ENCODE assay signal across 1 cellular context in the genomic region with DNA sequence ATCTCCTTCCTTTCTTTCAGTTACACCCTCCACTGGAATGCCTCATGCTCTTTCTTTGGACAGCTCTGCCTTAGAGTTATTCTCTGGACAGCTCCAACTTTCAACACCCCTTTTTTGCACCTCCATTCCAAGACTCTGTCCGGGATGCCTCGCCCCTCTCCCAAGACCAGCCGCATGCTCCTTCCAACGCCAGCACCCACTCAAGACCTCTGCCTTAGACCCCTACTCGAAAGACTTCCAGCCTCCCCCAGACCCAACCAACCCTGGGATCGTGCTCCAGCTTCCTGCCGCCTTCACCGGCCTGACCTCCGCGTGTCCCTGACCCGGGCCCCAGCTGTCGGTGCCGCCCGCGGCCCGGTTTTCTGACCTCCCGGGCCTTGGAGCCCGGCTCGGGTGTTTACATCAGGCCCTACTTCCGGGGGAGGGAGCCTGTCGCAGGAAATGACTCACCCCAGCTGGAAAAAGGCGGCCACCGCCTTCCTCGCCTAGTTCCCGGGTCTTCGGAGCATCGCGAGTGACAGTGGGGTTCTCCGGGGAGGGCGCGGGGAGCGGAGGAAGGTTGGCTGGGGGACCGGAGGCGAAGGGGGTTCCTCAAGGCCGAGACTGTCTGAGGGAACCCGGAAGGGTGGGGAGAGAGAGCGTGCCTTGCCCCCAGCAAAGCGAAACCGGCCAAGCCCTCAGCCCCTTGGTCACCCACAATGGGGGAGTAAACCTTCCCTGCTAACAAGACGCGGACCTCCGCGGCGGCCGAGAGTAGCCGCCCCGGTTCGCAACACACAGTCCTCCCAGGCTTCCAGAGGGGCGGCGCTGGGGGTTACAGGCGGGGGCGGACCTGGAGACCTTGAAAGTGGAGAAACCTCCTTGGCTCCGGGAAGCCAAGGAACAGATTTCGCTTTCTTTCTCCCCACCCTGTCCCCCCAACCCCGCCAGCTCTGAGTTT.
TF ChIP-seq lines count a peak whose summit lies in the region.

A gene (minus strand): TSS at position 399 of the 940 bp plus-strand sequence. CDS start 1,792 bp downstream, outside the sequence.

TF ChIP-seq in HepG2, 621 proteins besides CTCF, POLR2A, EP300 and RAD21 (continued from another document and continues in another):
- TF ChIP-seq GABPA (IDR thresholded peaks at IDR 0.05; ENCODE audit: low read depth, low read length), result peak; percentile 72
- peak; percentile 92 for TF ChIP-seq GABPA (CRISPR knock-in tag; IDR thresholded peaks at IDR 0.05; ENCODE audit: low read depth)
- no peak for TF ChIP-seq ZNF383 (CRISPR knock-in tag; IDR thresholded peaks at IDR 0.05; ENCODE audit: borderline replicate concordance)
- peak; percentile 23; the same call in 1 of the 2 replicates for TF ChIP-seq KLF15 (CRISPR knock-in tag; IDR thresholded peaks at IDR 0.05; ENCODE audit: borderline replicate concordance)
- TF ChIP-seq ZNF10 (CRISPR knock-in tag; IDR thresholded peaks at IDR 0.05; ENCODE audit: borderline replicate concordance, low read depth), result no peak
- TF ChIP-seq, protein P1, sequence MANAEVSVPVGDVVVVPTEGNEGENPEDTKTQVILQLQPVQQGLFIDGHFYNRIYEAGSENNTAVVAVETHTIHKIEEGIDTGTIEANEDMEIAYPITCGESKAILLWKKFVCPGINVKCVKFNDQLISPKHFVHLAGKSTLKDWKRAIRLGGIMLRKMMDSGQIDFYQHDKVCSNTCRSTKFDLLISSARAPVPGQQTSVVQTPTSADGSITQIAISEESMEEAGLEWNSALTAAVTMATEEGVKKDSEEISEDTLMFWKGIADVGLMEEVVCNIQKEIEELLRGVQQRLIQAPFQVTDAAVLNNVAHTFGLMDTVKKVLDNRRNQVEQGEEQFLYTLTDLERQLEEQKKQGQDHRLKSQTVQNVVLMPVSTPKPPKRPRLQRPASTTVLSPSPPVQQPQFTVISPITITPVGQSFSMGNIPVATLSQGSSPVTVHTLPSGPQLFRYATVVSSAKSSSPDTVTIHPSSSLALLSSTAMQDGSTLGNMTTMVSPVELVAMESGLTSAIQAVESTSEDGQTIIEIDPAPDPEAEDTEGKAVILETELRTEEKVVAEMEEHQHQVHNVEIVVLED (CRISPR knock-in tag; IDR thresholded peaks at IDR 0.05; ENCODE audit: borderline replicate concordance), result no peak
- TF ChIP-seq RXRB (CRISPR knock-in tag; IDR thresholded peaks at IDR 0.05; ENCODE audit: borderline replicate concordance), result peak; percentile 35; the same call in 1 of the 2 replicates
- TF ChIP-seq, protein P2, sequence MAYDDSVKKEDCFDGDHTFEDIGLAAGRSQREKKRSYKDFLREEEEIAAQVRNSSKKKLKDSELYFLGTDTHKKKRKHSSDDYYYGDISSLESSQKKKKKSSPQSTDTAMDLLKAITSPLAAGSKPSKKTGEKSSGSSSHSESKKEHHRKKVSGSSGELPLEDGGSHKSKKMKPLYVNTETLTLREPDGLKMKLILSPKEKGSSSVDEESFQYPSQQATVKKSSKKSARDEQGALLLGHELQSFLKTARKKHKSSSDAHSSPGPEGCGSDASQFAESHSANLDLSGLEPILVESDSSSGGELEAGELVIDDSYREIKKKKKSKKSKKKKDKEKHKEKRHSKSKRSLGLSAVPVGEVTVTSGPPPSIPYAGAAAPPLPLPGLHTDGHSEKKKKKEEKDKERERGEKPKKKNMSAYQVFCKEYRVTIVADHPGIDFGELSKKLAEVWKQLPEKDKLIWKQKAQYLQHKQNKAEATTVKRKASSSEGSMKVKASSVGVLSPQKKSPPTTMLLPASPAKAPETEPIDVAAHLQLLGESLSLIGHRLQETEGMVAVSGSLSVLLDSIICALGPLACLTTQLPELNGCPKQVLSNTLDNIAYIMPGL (CRISPR knock-in tag; IDR thresholded peaks at IDR 0.05; ENCODE audit: borderline replicate concordance in 1 of 2, low read depth in 1 of 2), result peak in 1 of 2 experiments; percentile 65; a peak in 1 of 4 replicates
- TF ChIP-seq ZNF605 (CRISPR knock-in tag; IDR thresholded peaks at IDR 0.05), result peak; percentile 59; the same call in 1 of the 2 replicates
- no peak for TF ChIP-seq CHCHD3 (CRISPR knock-in tag; IDR thresholded peaks at IDR 0.05)
- TF ChIP-seq, protein P3, sequence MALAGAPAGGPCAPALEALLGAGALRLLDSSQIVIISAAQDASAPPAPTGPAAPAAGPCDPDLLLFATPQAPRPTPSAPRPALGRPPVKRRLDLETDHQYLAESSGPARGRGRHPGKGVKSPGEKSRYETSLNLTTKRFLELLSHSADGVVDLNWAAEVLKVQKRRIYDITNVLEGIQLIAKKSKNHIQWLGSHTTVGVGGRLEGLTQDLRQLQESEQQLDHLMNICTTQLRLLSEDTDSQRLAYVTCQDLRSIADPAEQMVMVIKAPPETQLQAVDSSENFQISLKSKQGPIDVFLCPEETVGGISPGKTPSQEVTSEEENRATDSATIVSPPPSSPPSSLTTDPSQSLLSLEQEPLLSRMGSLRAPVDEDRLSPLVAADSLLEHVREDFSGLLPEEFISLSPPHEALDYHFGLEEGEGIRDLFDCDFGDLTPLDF (CRISPR knock-in tag; IDR thresholded peaks at IDR 0.05), result peak; percentile 32; the same call in 1 of the 2 replicates
- TF ChIP-seq DNMT1 (CRISPR knock-in tag; IDR thresholded peaks at IDR 0.05), result no peak
- TF ChIP-seq NR2C2 (CRISPR knock-in tag; IDR thresholded peaks at IDR 0.05; ENCODE audit: borderline replicate concordance), result peak; percentile 70; the same call in 1 of the 2 replicates
- TF ChIP-seq SALL2 (CRISPR knock-in tag; IDR thresholded peaks at IDR 0.05), result no peak
- TF ChIP-seq HNRNPK (IDR thresholded peaks at IDR 0.05; ENCODE audit: low read depth, low read length, poor library complexity, severe bottlenecking), result peak; percentile 46
- TF ChIP-seq ZNF136 (CRISPR knock-in tag; IDR thresholded peaks at IDR 0.05; ENCODE audit: low read depth), result no peak
- no peak for TF ChIP-seq ZNF674 (CRISPR knock-in tag; IDR thresholded peaks at IDR 0.05; ENCODE audit: low read depth)
- TF ChIP-seq ZFAT (CRISPR knock-in tag; conservative IDR thresholded peaks at IDR 0.05), result 0 out of 2 replicates have a peak, but pooled peaks have one; percentile 31
- TF ChIP-seq, protein P4, sequence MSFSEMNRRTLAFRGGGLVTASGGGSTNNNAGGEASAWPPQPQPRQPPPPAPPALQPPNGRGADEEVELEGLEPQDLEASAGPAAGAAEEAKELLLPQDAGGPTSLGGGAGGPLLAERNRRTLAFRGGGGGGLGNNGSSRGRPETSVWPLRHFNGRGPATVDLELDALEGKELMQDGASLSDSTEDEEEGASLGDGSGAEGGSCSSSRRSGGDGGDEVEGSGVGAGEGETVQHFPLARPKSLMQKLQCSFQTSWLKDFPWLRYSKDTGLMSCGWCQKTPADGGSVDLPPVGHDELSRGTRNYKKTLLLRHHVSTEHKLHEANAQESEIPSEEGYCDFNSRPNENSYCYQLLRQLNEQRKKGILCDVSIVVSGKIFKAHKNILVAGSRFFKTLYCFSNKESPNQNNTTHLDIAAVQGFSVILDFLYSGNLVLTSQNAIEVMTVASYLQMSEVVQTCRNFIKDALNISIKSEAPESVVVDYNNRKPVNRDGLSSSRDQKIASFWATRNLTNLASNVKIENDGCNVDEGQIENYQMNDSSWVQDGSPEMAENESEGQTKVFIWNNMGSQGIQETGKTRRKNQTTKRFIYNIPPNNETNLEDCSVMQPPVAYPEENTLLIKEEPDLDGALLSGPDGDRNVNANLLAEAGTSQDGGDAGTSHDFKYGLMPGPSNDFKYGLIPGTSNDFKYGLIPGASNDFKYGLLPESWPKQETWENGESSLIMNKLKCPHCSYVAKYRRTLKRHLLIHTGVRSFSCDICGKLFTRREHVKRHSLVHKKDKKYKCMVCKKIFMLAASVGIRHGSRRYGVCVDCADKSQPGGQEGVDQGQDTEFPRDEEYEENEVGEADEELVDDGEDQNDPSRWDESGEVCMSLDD (CRISPR knock-in tag; IDR thresholded peaks at IDR 0.05; ENCODE audit: borderline replicate concordance), result no peak
- no peak for TF ChIP-seq ATM (IDR thresholded peaks at IDR 0.05; ENCODE audit: borderline replicate concordance)
- no peak for TF ChIP-seq SP5 (CRISPR knock-in tag; IDR thresholded peaks at IDR 0.05; ENCODE audit: borderline replicate concordance, low read depth)
- no peak for TF ChIP-seq KAT2B (IDR thresholded peaks at IDR 0.05; ENCODE audit: borderline replicate concordance, low read depth, low read length)
- TF ChIP-seq TEAD2 (CRISPR knock-in tag; IDR thresholded peaks at IDR 0.05), result no peak
- TF ChIP-seq, protein P5, sequence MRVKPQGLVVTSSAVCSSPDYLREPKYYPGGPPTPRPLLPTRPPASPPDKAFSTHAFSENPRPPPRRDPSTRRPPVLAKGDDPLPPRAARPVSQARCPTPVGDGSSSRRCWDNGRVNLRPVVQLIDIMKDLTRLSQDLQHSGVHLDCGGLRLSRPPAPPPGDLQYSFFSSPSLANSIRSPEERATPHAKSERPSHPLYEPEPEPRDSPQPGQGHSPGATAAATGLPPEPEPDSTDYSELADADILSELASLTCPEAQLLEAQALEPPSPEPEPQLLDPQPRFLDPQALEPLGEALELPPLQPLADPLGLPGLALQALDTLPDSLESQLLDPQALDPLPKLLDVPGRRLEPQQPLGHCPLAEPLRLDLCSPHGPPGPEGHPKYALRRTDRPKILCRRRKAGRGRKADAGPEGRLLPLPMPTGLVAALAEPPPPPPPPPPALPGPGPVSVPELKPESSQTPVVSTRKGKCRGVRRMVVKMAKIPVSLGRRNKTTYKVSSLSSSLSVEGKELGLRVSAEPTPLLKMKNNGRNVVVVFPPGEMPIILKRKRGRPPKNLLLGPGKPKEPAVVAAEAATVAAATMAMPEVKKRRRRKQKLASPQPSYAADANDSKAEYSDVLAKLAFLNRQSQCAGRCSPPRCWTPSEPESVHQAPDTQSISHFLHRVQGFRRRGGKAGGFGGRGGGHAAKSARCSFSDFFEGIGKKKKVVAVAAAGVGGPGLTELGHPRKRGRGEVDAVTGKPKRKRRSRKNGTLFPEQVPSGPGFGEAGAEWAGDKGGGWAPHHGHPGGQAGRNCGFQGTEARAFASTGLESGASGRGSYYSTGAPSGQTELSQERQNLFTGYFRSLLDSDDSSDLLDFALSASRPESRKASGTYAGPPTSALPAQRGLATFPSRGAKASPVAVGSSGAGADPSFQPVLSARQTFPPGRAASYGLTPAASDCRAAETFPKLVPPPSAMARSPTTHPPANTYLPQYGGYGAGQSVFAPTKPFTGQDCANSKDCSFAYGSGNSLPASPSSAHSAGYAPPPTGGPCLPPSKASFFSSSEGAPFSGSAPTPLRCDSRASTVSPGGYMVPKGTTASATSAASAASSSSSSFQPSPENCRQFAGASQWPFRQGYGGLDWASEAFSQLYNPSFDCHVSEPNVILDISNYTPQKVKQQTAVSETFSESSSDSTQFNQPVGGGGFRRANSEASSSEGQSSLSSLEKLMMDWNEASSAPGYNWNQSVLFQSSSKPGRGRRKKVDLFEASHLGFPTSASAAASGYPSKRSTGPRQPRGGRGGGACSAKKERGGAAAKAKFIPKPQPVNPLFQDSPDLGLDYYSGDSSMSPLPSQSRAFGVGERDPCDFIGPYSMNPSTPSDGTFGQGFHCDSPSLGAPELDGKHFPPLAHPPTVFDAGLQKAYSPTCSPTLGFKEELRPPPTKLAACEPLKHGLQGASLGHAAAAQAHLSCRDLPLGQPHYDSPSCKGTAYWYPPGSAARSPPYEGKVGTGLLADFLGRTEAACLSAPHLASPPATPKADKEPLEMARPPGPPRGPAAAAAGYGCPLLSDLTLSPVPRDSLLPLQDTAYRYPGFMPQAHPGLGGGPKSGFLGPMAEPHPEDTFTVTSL (CRISPR knock-in tag; IDR thresholded peaks at IDR 0.05; ENCODE audit: borderline replicate concordance), result peak; percentile 39; the same call in 1 of the 2 replicates
- TF ChIP-seq DMAP1 (CRISPR knock-in tag; IDR thresholded peaks at IDR 0.05), result peak; percentile 57
- TF ChIP-seq ZNF839 (CRISPR knock-in tag; IDR thresholded peaks at IDR 0.05; ENCODE audit: borderline replicate concordance), result no peak
- TF ChIP-seq, protein P6, sequence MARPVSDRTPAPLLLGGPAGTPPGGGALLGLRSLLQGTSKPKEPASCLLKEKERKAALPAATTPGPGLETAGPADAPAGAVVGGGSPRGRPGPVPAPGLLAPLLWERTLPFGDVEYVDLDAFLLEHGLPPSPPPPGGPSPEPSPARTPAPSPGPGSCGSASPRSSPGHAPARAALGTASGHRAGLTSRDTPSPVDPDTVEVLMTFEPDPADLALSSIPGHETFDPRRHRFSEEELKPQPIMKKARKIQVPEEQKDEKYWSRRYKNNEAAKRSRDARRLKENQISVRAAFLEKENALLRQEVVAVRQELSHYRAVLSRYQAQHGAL (CRISPR knock-in tag; IDR thresholded peaks at IDR 0.05; ENCODE audit: not compliant biosample characterization), result no peak
- no peak for TF ChIP-seq ZEB1 (IDR thresholded peaks at IDR 0.05; ENCODE audit: insufficient replicate concordance, low read depth)
- TF ChIP-seq, protein P7, sequence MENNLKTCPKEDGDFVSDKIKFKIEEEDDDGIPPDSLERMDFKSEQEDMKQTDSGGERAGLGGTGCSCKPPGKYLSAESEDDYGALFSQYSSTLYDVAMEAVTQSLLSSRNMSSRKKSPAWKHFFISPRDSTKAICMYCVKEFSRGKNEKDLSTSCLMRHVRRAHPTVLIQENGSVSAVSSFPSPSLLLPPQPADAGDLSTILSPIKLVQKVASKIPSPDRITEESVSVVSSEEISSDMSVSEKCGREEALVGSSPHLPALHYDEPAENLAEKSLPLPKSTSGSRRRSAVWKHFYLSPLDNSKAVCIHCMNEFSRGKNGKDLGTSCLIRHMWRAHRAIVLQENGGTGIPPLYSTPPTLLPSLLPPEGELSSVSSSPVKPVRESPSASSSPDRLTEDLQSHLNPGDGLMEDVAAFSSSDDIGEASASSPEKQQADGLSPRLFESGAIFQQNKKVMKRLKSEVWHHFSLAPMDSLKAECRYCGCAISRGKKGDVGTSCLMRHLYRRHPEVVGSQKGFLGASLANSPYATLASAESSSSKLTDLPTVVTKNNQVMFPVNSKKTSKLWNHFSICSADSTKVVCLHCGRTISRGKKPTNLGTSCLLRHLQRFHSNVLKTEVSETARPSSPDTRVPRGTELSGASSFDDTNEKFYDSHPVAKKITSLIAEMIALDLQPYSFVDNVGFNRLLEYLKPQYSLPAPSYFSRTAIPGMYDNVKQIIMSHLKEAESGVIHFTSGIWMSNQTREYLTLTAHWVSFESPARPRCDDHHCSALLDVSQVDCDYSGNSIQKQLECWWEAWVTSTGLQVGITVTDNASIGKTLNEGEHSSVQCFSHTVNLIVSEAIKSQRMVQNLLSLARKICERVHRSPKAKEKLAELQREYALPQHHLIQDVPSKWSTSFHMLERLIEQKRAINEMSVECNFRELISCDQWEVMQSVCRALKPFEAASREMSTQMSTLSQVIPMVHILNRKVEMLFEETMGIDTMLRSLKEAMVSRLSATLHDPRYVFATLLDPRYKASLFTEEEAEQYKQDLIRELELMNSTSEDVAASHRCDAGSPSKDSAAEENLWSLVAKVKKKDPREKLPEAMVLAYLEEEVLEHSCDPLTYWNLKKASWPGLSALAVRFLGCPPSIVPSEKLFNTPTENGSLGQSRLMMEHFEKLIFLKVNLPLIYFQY (CRISPR knock-in tag; IDR thresholded peaks at IDR 0.05; ENCODE audit: borderline replicate concordance), result peak; percentile 98
- TF ChIP-seq, protein P8, sequence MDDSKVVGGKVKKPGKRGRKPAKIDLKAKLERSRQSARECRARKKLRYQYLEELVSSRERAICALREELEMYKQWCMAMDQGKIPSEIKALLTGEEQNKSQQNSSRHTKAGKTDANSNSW (CRISPR knock-in tag; IDR thresholded peaks at IDR 0.05; ENCODE audit: borderline replicate concordance), result no peak
- TF ChIP-seq PAX8 (CRISPR knock-in tag; IDR thresholded peaks at IDR 0.05; ENCODE audit: borderline replicate concordance), result no peak
- no peak for TF ChIP-seq ZBTB8A (CRISPR knock-in tag; IDR thresholded peaks at IDR 0.05; ENCODE audit: borderline replicate concordance, low read depth)
- TF ChIP-seq BRD4 (CRISPR knock-in tag; IDR thresholded peaks at IDR 0.05), result no peak
- TF ChIP-seq ZNF138 (CRISPR knock-in tag; IDR thresholded peaks at IDR 0.05; ENCODE audit: low read depth), result no peak
- TF ChIP-seq ZNF790 (CRISPR knock-in tag; IDR thresholded peaks at IDR 0.05; ENCODE audit: borderline replicate concordance), result 0 out of 2 replicates have a peak, but pooled peaks have one; percentile 32
- TF ChIP-seq YEATS2 (CRISPR knock-in tag; IDR thresholded peaks at IDR 0.05; ENCODE audit: borderline replicate concordance), result peak; percentile 75; the same call in 1 of the 2 replicates
- TF ChIP-seq ZSCAN25 (CRISPR knock-in tag; IDR thresholded peaks at IDR 0.05), result no peak
- no peak for TF ChIP-seq ZNF33B (CRISPR knock-in tag; IDR thresholded peaks at IDR 0.05)
